ENCODE assay signal across 8 cellular contexts in genomic region chr17:4364622-4365041, GRCh38. TPM values are rescaled to one million over a fixed set of nuclear protein-coding genes. Genes with fewer than 3 reads are reported as not detected.
A peak's percentile ranks its signal among the peaks of the same experiment; 100 is the strongest.
DNase-seq lines count a peak whose midpoint lies in the region; ATAC-seq, FAIRE-seq and TF ChIP-seq lines count a peak whose summit lies in the region.

No MANE protein-coding gene starts in this region.

- 38% methylated on average over 5 of the region's 18 CpGs for WGBS in K562 (ENCODE audit: insufficient coverage, low coverage, missing lambda C conversion rate)
- WGBS in lung, 2 donors = 75 to 80% methylated on average over 18 of the region's 18 CpGs
- WGBS in upper lobe of left lung, 2 donors = 69 to 83% methylated on average over 18 of the region's 18 CpGs

- CTCF ChIA-PET in activated naive CD4-positive, alpha-beta T cell treated with anti-CD3 and anti-CD28 coated beads for 36 hours (lab: Charles Lee) = interaction anchor here (1.8 kb wide), 1 partner anchor 60 kb away, joined by 4 read pairs; no protein-coding TSS in a partner anchor
- CTCF ChIA-PET in K562 (lab: Yijun Ruan, JAX; ENCODE audit: low intra/inter-chr PET ratio) = no interaction called here

- peak; percentile 6 for FAIRE-seq in K562 (lab: Jason Lieb, UNC)

- H4K20me1 ChIP-seq in K562 (replicated peaks; ENCODE audit: control insufficient read depth, insufficient read depth, low read length) = no peaks in the 10 kb centered on the region

- BruUV-seq in K562 (replicated peaks; lab: Mats Ljungman, UMichigan) = TSS peak; percentile 43

- H3K9ac ChIP-seq in K562 (ENCODE audit: insufficient read depth in 1 of 2, low read depth in 2 of 2, low read length in 2 of 2) = peak overlapping the region; percentile 79 to 84

- H3K36me3 ChIP-seq in K562 (ENCODE audit: control insufficient read depth, insufficient read depth, low read length) (peaks cover 22% of the 10 kb centered on the region; the same call in 1 of the 3 replicates), lung (ENCODE audit: control insufficient read depth in 2 of 2, insufficient read depth in 2 of 2, low read length in 2 of 2) (peaks cover 0 to 4% of the 10 kb centered on the region in 2 donors), upper lobe of left lung (peaks cover 0 to 5% (median 0%) of the 10 kb centered on the region in 4 donors)

- no peaks in the 10 kb centered on the region for H3K27me3 ChIP-seq in K562 (ENCODE audit: control insufficient read depth in 2 of 2, insufficient read depth in 2 of 2, low read length in 2 of 2)
- no peaks in the 10 kb centered on the region for H3K27me3 ChIP-seq in lung (ENCODE audit: control insufficient read depth, insufficient read depth)
- H3K27me3 ChIP-seq in upper lobe of left lung = no peaks in the 10 kb centered on the region

- in situ Hi-C loops in K562 (cut with MboI) = no loop called here

- no peak for ATAC-seq in K562
- ATAC-seq in lung (ENCODE audit: insufficient read depth, low FRiP score) = no peak
- no peak for ATAC-seq in upper lobe of left lung (ENCODE audit: low FRiP score in 2 of 2)
- ATAC-seq in GM18858 (IDR thresholded peaks at IDR 0.05; ENCODE audit: unreplicated experiment) = no peak
- no peak for ATAC-seq in GM18868 (IDR thresholded peaks at IDR 0.05; ENCODE audit: unreplicated experiment)

- TF ChIP-seq RAD21 in K562 (CRISPR knock-in tag; conservative IDR thresholded peaks at IDR 0.05 in 1 of 2, IDR thresholded peaks at IDR 0.05 in 1 of 2) = no peak

- peak overlapping the region; percentile 38; the same call in 1 of the 2 replicates for H2AFZ ChIP-seq in K562 (ENCODE audit: low read depth, low read length)

- peaks cover 43% of the 10 kb centered on the region for H3K4me1 Mint-ChIP-seq in activated naive CD4-positive, alpha-beta T cell treated with anti-CD3 and anti-CD28 coated beads for 36 hours (ENCODE audit: low read depth)

- H3K4me2 ChIP-seq in K562 (ENCODE audit: insufficient read depth, low read length) = peak overlapping the region; percentile 81

- no peaks in the 10 kb centered on the region for H3K9me1 ChIP-seq in K562 (ENCODE audit: control insufficient read depth, insufficient read depth, low read length)

- no peaks in the 10 kb centered on the region for H3K9me3 Mint-ChIP-seq in activated naive CD4-positive, alpha-beta T cell treated with anti-CD3 and anti-CD28 coated beads for 36 hours

- peaks cover 67% of the 10 kb centered on the region for H3K79me2 ChIP-seq in K562 (ENCODE audit: control insufficient read depth, insufficient read depth, low read length)

- TF ChIP-seq POLR2A in K562 (conservative IDR thresholded peaks at IDR 0.05) (no peak), upper lobe of left lung (IDR thresholded peaks at IDR 0.05) (no peak)

- no peak for TF ChIP-seq CTCF in K562 (IDR thresholded peaks at IDR 0.05 in 2 of 3, conservative IDR thresholded peaks at IDR 0.05 in 1 of 3; ENCODE audit: insufficient read depth in 2 of 3, low read depth in 1 of 3, low read length in 3 of 3)
- TF ChIP-seq CTCF in lung (IDR thresholded peaks at IDR 0.05; ENCODE audit: control extremely low read depth, extremely low read depth) = no peak
- TF ChIP-seq CTCF in upper lobe of left lung (IDR thresholded peaks at IDR 0.05) = no peak

- H3K27ac ChIP-seq in K562 (ENCODE audit: extremely low read depth, low read depth, low read length) (peak overlapping the region; percentile 90), lung (ENCODE audit: low read depth in 1 of 2, low read length in 1 of 2) (peak overlapping the region; percentile 77 to 99), upper lobe of left lung (peak overlapping the region; percentile 93 to 99 (median 96))

- intact Hi-C loops in activated naive CD4-positive, alpha-beta T cell treated with anti-CD3 and anti-CD28 coated beads for 36 hours (cut with micrococcal nuclease) = loop anchor here (1.0 to 10.0 kb wide), 5 partner anchors 49 to 1123 kb away; partner anchors contain the start of genes ARRB2, ATP2A3, DERL2 and GGT6
- intact Hi-C loops in K562 (cut with micrococcal nuclease) = no loop called here

- H3K9me3 ChIP-seq in K562 (replicated peaks; ENCODE audit: control insufficient read depth, insufficient read depth, low read depth, low read length) (no peaks in the 10 kb centered on the region), lung (ENCODE audit: control insufficient read depth in 2 of 2, insufficient read depth in 1 of 2, low read length in 1 of 2) (no peaks in the 10 kb centered on the region), upper lobe of left lung (no peaks in the 10 kb centered on the region)

- POLR2A ChIA-PET in K562 (lab: Yijun Ruan, JAX) = no interaction called here

- H3K4me3 ChIP-seq in K562 = peak overlapping the region; percentile 91
- no peak overlapping the region for H3K4me3 ChIP-seq in lung
- peak overlapping the region in 3 of 4 donors; percentile 86 to 97 (median 92) for H3K4me3 ChIP-seq in upper lobe of left lung

- peaks cover 5% of the 10 kb centered on the region for H3K36me3 Mint-ChIP-seq in activated naive CD4-positive, alpha-beta T cell treated with anti-CD3 and anti-CD28 coated beads for 36 hours (ENCODE audit: low read depth)

- peaks cover 2 to 25% of the 10 kb centered on the region in 2 experiments; a peak in 4 of 5 replicates for H3K4me1 ChIP-seq in K562 (replicated peaks in 1 of 2; ENCODE audit: control insufficient read depth in 2 of 2, insufficient read depth in 2 of 2, low read length in 2 of 2)
- H3K4me1 ChIP-seq in lung (ENCODE audit: control insufficient read depth in 2 of 2, insufficient read depth in 2 of 2, low read length in 2 of 2) = peaks cover 4 to 5% of the 10 kb centered on the region in 2 donors
- H3K4me1 ChIP-seq in upper lobe of left lung = peaks cover 16 to 37% (median 17%) of the 10 kb centered on the region in 4 donors

- H3K27ac Mint-ChIP-seq in activated naive CD4-positive, alpha-beta T cell treated with anti-CD3 and anti-CD28 coated beads for 36 hours = peak overlapping the region; percentile 89

- no peak for DNase-seq in activated naive CD4-positive, alpha-beta T cell treated with anti-CD3 and anti-CD28 coated beads for 36 hours
- DNase-seq in activated naive CD4-positive, alpha-beta T cell treated with Interleukin-2 at 50 U/mL for 16 hours = no peak
- DNase-seq in K562 (ENCODE audit: extremely low read depth in 1 of 4, low spot score in 3 of 4) (peak in 1 of 4 experiments; percentile 9), lung (ENCODE audit: low spot score) (no peak), upper lobe of left lung (peak in 1 of 2 donors; percentile 66), NOMO-1 treated with DMSO at 0.1 percent for 48 hours (lab: John Stamatoyannopoulos, UW; ENCODE audit: unreplicated experiment) (no peak)

- TF ChIP-seq EP300 in K562 (IDR thresholded peaks at IDR 0.05; ENCODE audit: low read length) (no peak), upper lobe of left lung (IDR thresholded peaks at IDR 0.05) (no peak)

- H3K27me3 Mint-ChIP-seq in activated naive CD4-positive, alpha-beta T cell treated with anti-CD3 and anti-CD28 coated beads for 36 hours (ENCODE audit: low read depth) = no peaks in the 10 kb centered on the region

- peak overlapping the region; percentile 90 for H3K4me3 Mint-ChIP-seq in activated naive CD4-positive, alpha-beta T cell treated with anti-CD3 and anti-CD28 coated beads for 36 hours

TF ChIP-seq in K562, 482 proteins besides CTCF, POLR2A, EP300 and RAD21 (continues in another document):
- TF ChIP-seq E2F6 (IDR thresholded peaks at IDR 0.05; ENCODE audit: borderline replicate concordance in 1 of 2, extremely low read depth in 1 of 2, insufficient read depth in 1 of 2, insufficient read length in 1 of 2, low read depth in 1 of 2, low read length in 1 of 2, poor library complexity in 1 of 2, severe bottlenecking in 1 of 2) (peak in 1 of 2 experiments; percentile 45), E2F1 (CRISPR knock-in tag; IDR thresholded peaks at IDR 0.05) (no peak)

RNA-seq across cellular contexts. Expression of gene UBE2G1, which starts 1.8 kb away (rescaled TPM):
- 10 to 100 TPM; 33.3 to 36.1 TPM for total RNA-seq in activated naive CD4-positive, alpha-beta T cell treated with anti-CD3 and anti-CD28 coated beads for 36 hours
- 8.0 and 17.2 TPM in 2 replicates for total RNA-seq in K562 (2011; cell fraction: chromatin; rRNA removed; ENCODE audit: low replicate concordance)
- total RNA-seq in K562 (2011; cell fraction: nucleolus; rRNA removed) = 8.7 and 10.5 TPM in 2 replicates
- 13.7 and 19.2 TPM in 2 replicates for total RNA-seq in K562 (2011; cell fraction: nucleoplasm; rRNA removed)
- total RNA-seq in K562 (2014; rRNA removed) (46.5 and 48.8 TPM in 2 replicates), K562 (2014; rRNA removed; fragmentation: Illumina TruSeq; extraction: Trizol) (25.2 and 30.7 TPM in 2 replicates), K562 (2015; rRNA removed; fragmentation: Illumina TruSeq; extraction: Trizol) (28.4 and 28.9 TPM in 2 replicates), K562 (2021) (65.9 and 70.1 TPM in 2 replicates), lung (10 to 100 TPM; 41.7 to 47.5 TPM), upper lobe of left lung (10 to 100 TPM; 24.5 to 45.8 (median 35.8) TPM)
- polyA plus RNA-seq in K562 (2011; rRNA removed) (26.7 and 39.6 TPM in 2 replicates), K562 (2014; fragmentation: Illumina TruSeq; extraction: Trizol) (28.8 and 36.7 TPM in 2 replicates), K562 (2014; fragmentation: Nextera tagmentation; extraction: Ambion mirVana) (10 to 100 TPM; 10.1 to 16.4 TPM), K562 (2014; rRNA removed) (29.0 and 29.7 TPM in 2 replicates), lung (10 to 100 TPM in 1 of 2 donors, 1 to 10 TPM in 1; 8.0 to 27.2 TPM)
- polyA plus RNA-seq in K562 (2011; cell fraction: cytosol; rRNA removed) = 16.9 and 21.1 TPM in 2 replicates
- polyA plus RNA-seq in K562 (2011; cell fraction: nucleus; rRNA removed) = 9.6 and 10.6 TPM in 2 replicates
- 33.0 and 37.8 TPM in 2 replicates for polyA plus RNA-seq in K562 (2012)
- polyA minus RNA-seq in K562 (2011; rRNA and poly(A)+ RNA removed) = 26.1 and 30.5 TPM in 2 replicates
- polyA minus RNA-seq in K562 (2011; cell fraction: cytosol; rRNA and poly(A)+ RNA removed) = 22.1 and 25.4 TPM in 2 replicates
- polyA minus RNA-seq in K562 (2011; cell fraction: nucleus; rRNA and poly(A)+ RNA removed) = 8.8 TPM in 2 replicates
